Comparison of ENCODE assay signal across 1 cellular context in genomic region chr2:47892338-47892730, GRCh38.
TF ChIP-seq lines count a peak whose summit lies in the region.

No MANE protein-coding gene starts in this region.

TF ChIP-seq in IMR-90, 13 proteins besides CTCF, POLR2A, EP300 and RAD21 (continued from another document):
- TF ChIP-seq, protein P1, sequence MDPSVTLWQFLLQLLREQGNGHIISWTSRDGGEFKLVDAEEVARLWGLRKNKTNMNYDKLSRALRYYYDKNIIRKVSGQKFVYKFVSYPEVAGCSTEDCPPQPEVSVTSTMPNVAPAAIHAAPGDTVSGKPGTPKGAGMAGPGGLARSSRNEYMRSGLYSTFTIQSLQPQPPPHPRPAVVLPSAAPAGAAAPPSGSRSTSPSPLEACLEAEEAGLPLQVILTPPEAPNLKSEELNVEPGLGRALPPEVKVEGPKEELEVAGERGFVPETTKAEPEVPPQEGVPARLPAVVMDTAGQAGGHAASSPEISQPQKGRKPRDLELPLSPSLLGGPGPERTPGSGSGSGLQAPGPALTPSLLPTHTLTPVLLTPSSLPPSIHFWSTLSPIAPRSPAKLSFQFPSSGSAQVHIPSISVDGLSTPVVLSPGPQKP (IDR thresholded peaks at IDR 0.05; ENCODE audit: borderline replicate concordance, low read depth, low read length): no peak
- TF ChIP-seq RCOR1 (IDR thresholded peaks at IDR 0.05; ENCODE audit: insufficient replicate concordance, low read length) (no peak), CHD1 (IDR thresholded peaks at IDR 0.05; ENCODE audit: low read depth, low read length) (no peak), FOS (IDR thresholded peaks at IDR 0.05; ENCODE audit: low read depth, low read length) (no peak), USF2 (IDR thresholded peaks at IDR 0.05; ENCODE audit: low read depth, low read length) (no peak), MAZ (IDR thresholded peaks at IDR 0.05; ENCODE audit: borderline replicate concordance, low read depth, low read length) (no peak), SMC3 (IDR thresholded peaks at IDR 0.05; ENCODE audit: low read depth, low read length) (no peak), CEBPB (IDR thresholded peaks at IDR 0.05; ENCODE audit: low read depth, low read length) (no peak), RFX5 (IDR thresholded peaks at IDR 0.05; ENCODE audit: low read depth, low read length) (no peak), BHLHE40 (IDR thresholded peaks at IDR 0.05; ENCODE audit: low read depth, low read length) (no peak)
TF ChIP-seq in IMR-90: peak in this region for 0.
